ENCODE assay signal across 17 cellular contexts in genomic region chr3:72401005-72401404, GRCh38. TPM values are rescaled to one million over a fixed set of nuclear protein-coding genes. Genes with fewer than 3 reads are reported as not detected.
DNase-seq lines count a peak whose midpoint lies in the region; ATAC-seq and TF ChIP-seq lines count a peak whose summit lies in the region.
"Had no signal": no experiment of that assay in that cellular context is flagged by ENCODE, and none has a peak within 500 bp of the region (broad histone marks: within the 10 kb centered on the region; RNA-seq: fewer than 3 reads in every experiment).

No MANE protein-coding gene starts in this region.

- no peak overlapping the region for H3K4me3 Mint-ChIP-seq in activated T-helper 17 cell treated with anti-CD3 and anti-CD28 coated beads, Interleukin-2, amount 50 U/mL, for 72 hours
- H3K4me3 Mint-ChIP-seq in activated T-helper 2 cell treated with anti-CD3 and anti-CD28 coated beads, Interferon-gamma antibody, Interleukin-2, Interleukin-4, amounts not matched to agents 10 μg/mL and 5 μg/mL and 100 μg/mL, durations not matched to agents 14 hours and 24 hours and 36 hours (ENCODE audit: low read depth) = no peak overlapping the region
- H3K4me3 Mint-ChIP-seq: CD8-positive, alpha-beta memory T cell had no signal

- intact Hi-C loops in mucosa of descending colon (cut with DNase I, micrococcal nuclease) = no loop called here
- intact Hi-C loops in activated T-helper 2 cell treated with anti-CD3 and anti-CD28 coated beads, Interferon-gamma antibody, Interleukin-2, Interleukin-4, amounts not matched to agents 10 μg/mL and 5 μg/mL and 100 μg/mL, durations not matched to agents 14 hours and 24 hours and 36 hours (cut with micrococcal nuclease) = no loop called here

- no peaks in the 10 kb centered on the region for H3K9me3 Mint-ChIP-seq in activated T-helper 17 cell treated with anti-CD3 and anti-CD28 coated beads, Interleukin-2, amount 50 U/mL, for 72 hours
- H3K9me3 Mint-ChIP-seq in activated T-helper 2 cell treated with anti-CD3 and anti-CD28 coated beads, Interferon-gamma antibody, Interleukin-2, Interleukin-4, amounts not matched to agents 10 μg/mL and 5 μg/mL and 100 μg/mL, durations not matched to agents 14 hours and 24 hours and 36 hours = no peaks in the 10 kb centered on the region
- H3K9me3 Mint-ChIP-seq: CD8-positive, alpha-beta memory T cell had no signal

- H3K4me1 Mint-ChIP-seq in activated T-helper 17 cell treated with anti-CD3 and anti-CD28 coated beads, Interleukin-2, amount 50 U/mL, for 72 hours = peaks cover 47% of the 10 kb centered on the region
- peaks cover 44% of the 10 kb centered on the region for H3K4me1 Mint-ChIP-seq in activated T-helper 2 cell treated with anti-CD3 and anti-CD28 coated beads, Interferon-gamma antibody, Interleukin-2, Interleukin-4, amounts not matched to agents 10 μg/mL and 5 μg/mL and 100 μg/mL, durations not matched to agents 14 hours and 24 hours and 36 hours (ENCODE audit: low read depth)

- no peaks in the 10 kb centered on the region for H3K27me3 Mint-ChIP-seq in activated T-helper 17 cell treated with anti-CD3 and anti-CD28 coated beads, Interleukin-2, amount 50 U/mL, for 72 hours
- no peaks in the 10 kb centered on the region for H3K27me3 Mint-ChIP-seq in activated T-helper 2 cell treated with anti-CD3 and anti-CD28 coated beads, Interferon-gamma antibody, Interleukin-2, Interleukin-4, amounts not matched to agents 10 μg/mL and 5 μg/mL and 100 μg/mL, durations not matched to agents 14 hours and 24 hours and 36 hours (ENCODE audit: low read depth)
- H3K27me3 Mint-ChIP-seq: CD8-positive, alpha-beta memory T cell had no signal

- no peak overlapping the region for H3K4me3 ChIP-seq in mucosa of descending colon
- H3K4me3 ChIP-seq: BLaER1, PC-9 had no signal

- H3K27ac Mint-ChIP-seq in activated T-helper 17 cell treated with anti-CD3 and anti-CD28 coated beads, Interleukin-2, amount 50 U/mL, for 72 hours = no peak overlapping the region
- no peak overlapping the region for H3K27ac Mint-ChIP-seq in activated T-helper 2 cell treated with anti-CD3 and anti-CD28 coated beads, Interferon-gamma antibody, Interleukin-2, Interleukin-4, amounts not matched to agents 10 μg/mL and 5 μg/mL and 100 μg/mL, durations not matched to agents 14 hours and 24 hours and 36 hours

- no peaks in the 10 kb centered on the region for H3K4me1 ChIP-seq in mucosa of descending colon (ENCODE audit: low read depth)

- no peaks in the 10 kb centered on the region for H3K36me3 ChIP-seq in mucosa of descending colon (ENCODE audit: low read depth)

- TF ChIP-seq CTCF in mucosa of descending colon (IDR thresholded peaks at IDR 0.05) = no peak

- peak; percentile 22 for DNase-seq in EH (ENCODE audit: low read depth)
- peak; percentile 27 for DNase-seq in HT1080 (ENCODE audit: low read depth)
- DNase-seq in mucosa of descending colon = no peak
- no peak for DNase-seq in SIG-M5 treated with dmso at 0.1 percent for 504 hours (lab: John Stamatoyannopoulos, UW; ENCODE audit: unreplicated experiment)
- DNase-seq in activated T-helper 2 cell treated with anti-CD3 and anti-CD28 coated beads, Interferon-gamma antibody, Interleukin-2, Interleukin-4, amounts not matched to agents 10 μg/mL and 5 μg/mL and 100 μg/mL, durations not matched to agents 14 hours and 24 hours and 36 hours (ENCODE audit: low spot score) = no peak
- no peak for DNase-seq in GDM1 (lab: John Stamatoyannopoulos, UW)
- DNase-seq: CD8-positive, alpha-beta memory T cell; DND-41; NCI-H1048; NCI-H1694; NCI-H2107; NCI-H345; PC-9; Right ventricle myocardium superior had no signal

- peak; percentile 46 for ATAC-seq in activated T-helper 17 cell treated with anti-CD3 and anti-CD28 coated beads, Interleukin-2, amount 50 U/mL, for 72 hours (replicated peaks)
- peak; percentile 43 for ATAC-seq in mucosa of descending colon
- ATAC-seq: SK-N-SH treated with all-trans-retinoic acid at 6 μM for 48 hours had no signal

- H3K36me3 Mint-ChIP-seq in activated T-helper 17 cell treated with anti-CD3 and anti-CD28 coated beads, Interleukin-2, amount 50 U/mL, for 72 hours (ENCODE audit: low read depth) = peaks cover 30% of the 10 kb centered on the region
- H3K36me3 Mint-ChIP-seq in activated T-helper 2 cell treated with anti-CD3 and anti-CD28 coated beads, Interferon-gamma antibody, Interleukin-2, Interleukin-4, amounts not matched to agents 10 μg/mL and 5 μg/mL and 100 μg/mL, durations not matched to agents 14 hours and 24 hours and 36 hours (ENCODE audit: low read depth) = peaks cover 39% of the 10 kb centered on the region

- no peaks in the 10 kb centered on the region for H3K9me3 ChIP-seq in mucosa of descending colon
- H3K9me3 ChIP-seq: BLaER1 had no signal

RNA-seq across cellular contexts. Expression of gene RYBP, which starts 45.4 kb away (rescaled TPM):
- 3.9 and 4.2 TPM in 2 replicates for total RNA-seq in HT1080 (2014; rRNA removed; shearing (Covaris generic))
- 6.5 and 7.7 TPM in 2 replicates for polyA plus RNA-seq in HT1080 (2015; cell fraction: cytosol; rRNA removed)
- 4.7 and 6.0 TPM in 2 replicates for polyA plus RNA-seq in HT1080 (2015; cell fraction: nucleus; rRNA removed)
- 10 to 100 TPM; 24.1 to 41.3 TPM for total RNA-seq in activated T-helper 17 cell treated with anti-CD3 and anti-CD28 coated beads, Interleukin-2, amount 50 U/mL, for 72 hours
- 10 to 100 TPM; 16.4 to 22.9 (median 17.1) TPM for total RNA-seq in mucosa of descending colon
- 78.1 and 78.3 TPM in 2 replicates for total RNA-seq in activated T-helper 2 cell treated with anti-CD3 and anti-CD28 coated beads, Interferon-gamma antibody, Interleukin-2, Interleukin-4, amounts not matched to agents 10 μg/mL and 5 μg/mL and 100 μg/mL, durations not matched to agents 14 hours and 24 hours and 36 hours

Comparison
In these comparisons a context has a peak if more than half of its experiments do, and no peak if none do; other contexts are left out.
1. DNase-seq: peak in EH (single experiment) and HT1080 (single experiment); none in mucosa of descending colon (0 of 3), SIG-M5 treated with dmso at 0.1 percent for 504 hours (single experiment), activated T-helper 2 cell treated with anti-CD3 and anti-CD28 coated beads, Interferon-gamma antibody, Interleukin-2, Interleukin-4, amounts not matched to agents 10 μg/mL and 5 μg/mL and 100 μg/mL, durations not matched to agents 14 hours and 24 hours and 36 hours (single experiment) and GDM1 (single experiment).